ENCODE assay signal across 24 cellular contexts in the genomic region with DNA sequence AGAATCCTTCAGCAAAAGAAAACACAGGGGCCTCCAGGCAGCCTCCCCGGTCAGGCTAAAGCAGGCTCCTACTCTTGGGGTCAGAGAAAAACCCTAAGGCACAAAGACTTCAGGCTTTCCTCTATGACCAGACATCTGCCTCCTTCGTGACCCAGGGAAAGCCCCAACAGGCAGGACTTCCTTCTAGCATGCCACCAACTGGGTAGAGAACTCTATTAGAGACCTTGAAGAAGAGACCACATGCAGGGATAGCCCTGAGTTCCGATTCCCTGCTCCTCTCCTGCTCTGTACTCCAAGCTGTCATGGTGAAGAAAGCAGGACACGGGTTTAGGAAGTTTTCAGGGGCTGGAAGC. TPM values are rescaled to one million over a fixed set of nuclear protein-coding genes. Genes with fewer than 3 reads are reported as not detected.
DNase-seq lines count a peak whose midpoint lies in the region; ATAC-seq, FAIRE-seq and TF ChIP-seq lines count a peak whose summit lies in the region.
"Had no signal": no experiment of that assay in that cellular context is flagged by ENCODE, and none has a peak within 500 bp of the region (broad histone marks: within the 10 kb centered on the region; RNA-seq: fewer than 3 reads in every experiment).

No MANE protein-coding gene starts in this region.

- 61 to 66% methylated on average over 4 of the region's 4 CpGs for WGBS in pancreas, 2 donors

- peak overlapping the region; percentile 37 to 66 for H3K4me3 ChIP-seq in duodenal mucosa (ENCODE audit: low read depth in 1 of 2, low read length in 2 of 2)
- H3K4me3 ChIP-seq in pancreas = peak overlapping the region; percentile 21 to 46 (median 32)
- H3K4me3 ChIP-seq: SJCRH30 had no signal

- ATAC-seq in pancreas = no peak
- ATAC-seq: Panc1 had no signal

- H3K36me3 ChIP-seq in duodenal mucosa (ENCODE audit: control insufficient read depth in 1 of 2, insufficient read depth in 2 of 2, low read length in 2 of 2) (no peaks in the 10 kb centered on the region), pancreas (no peaks in the 10 kb centered on the region)
- H3K36me3 ChIP-seq: SJCRH30 had no signal

- FAIRE-seq in pancreas (lab: Jason Lieb, UNC) = no peak

- no peak overlapping the region for H3K27ac ChIP-seq in duodenal mucosa (ENCODE audit: low read depth, low read length)
- H3K27ac ChIP-seq in pancreas = peak overlapping the region in 3 of 4 donors; percentile 58 to 73 (median 68)
- H3K27ac ChIP-seq: 22Rv1, KMS-11, SJCRH30 had no signal

- peak; percentile 27 for DNase-seq in activated effector memory CD4-positive, alpha-beta T cell treated with anti-CD3 and anti-CD28 coated beads, Interleukin-2, amount 50 U/mL, for 16 hours
- no peak for DNase-seq in activated effector memory CD4-positive, alpha-beta T cell treated with Interleukin-2 at 50 U/mL for 16 hours
- DNase-seq in pancreas = peak in 2 of 6 donors; percentile 5 to 39
- peak; percentile 15 for DNase-seq in ureter (ENCODE audit: low spot score)
- DNase-seq in amygdala (lab: John Stamatoyannopoulos, UW) = no peak
- DNase-seq in NCI-H1436 (lab: John Stamatoyannopoulos, UW) = no peak
- no peak for DNase-seq in GM03348 (ENCODE audit: low spot score)
- DNase-seq: Caco-2; CD4-positive, CD25-positive, alpha-beta regulatory T cell; DMS153; GF-D8; GOT3; NCI-H1417 treated with DMSO at 0.1 percent for 48 hours; NCI-H1930; NCI-H345; NCI-H526; SJCRH30 had no signal

- H3K9me3 ChIP-seq in duodenal mucosa (ENCODE audit: control insufficient read depth in 1 of 2, low read length in 2 of 2) (no peaks in the 10 kb centered on the region), pancreas (no peaks in the 10 kb centered on the region)
- H3K9me3 ChIP-seq: Caco-2, SJCRH30 had no signal

- intact Hi-C loops in pancreas (cut with DNase I) = no loop called here

- peaks cover 20 to 27% of the 10 kb centered on the region in 2 donors for H3K4me1 ChIP-seq in duodenal mucosa (ENCODE audit: control insufficient read depth in 1 of 2, insufficient read depth in 2 of 2, low read length in 2 of 2)
- H3K4me1 ChIP-seq in pancreas = no peaks in the 10 kb centered on the region
- H3K4me1 ChIP-seq: SJCRH30 had no signal

- TF ChIP-seq CTCF in pancreas (IDR thresholded peaks at IDR 0.05) = no peak

- peak overlapping the region in 1 of 2 donors; percentile 33 for H3K9ac ChIP-seq in duodenal mucosa (ENCODE audit: low read depth in 1 of 2, low read length in 2 of 2)
- H3K9ac ChIP-seq: KMS-11 had no signal

- H3K27me3 ChIP-seq in duodenal mucosa (ENCODE audit: control insufficient read depth in 1 of 2, insufficient read depth in 2 of 2, low read length in 2 of 2) (no peaks in the 10 kb centered on the region), pancreas (no peaks in the 10 kb centered on the region)

RNA-seq across cellular contexts. Expression of a gene that starts 1.3 kb away (rescaled TPM):
- 10 to 100 TPM; 36.1 to 67.4 (median 47.5) TPM for total RNA-seq in pancreas
- polyA plus RNA-seq in pancreas = 100 to 1,000 TPM; 239 to 308 TPM
- total RNA-seq in ureter = 27.7 TPM
- total RNA-seq: CD4-positive, CD25-positive, alpha-beta regulatory T cell; M059J; SJCRH30 had no signal
- polyA plus RNA-seq: AG04450 had no signal

RNA-seq across cellular contexts. Expression of a gene that starts 29.4 kb away (rescaled TPM):
- total RNA-seq in pancreas = 10 to 100 TPM; 23.8 to 34.7 (median 27.0) TPM
- polyA plus RNA-seq in pancreas = 100 to 1,000 TPM; 117 to 165 TPM
- total RNA-seq in ureter = 55.9 TPM
- total RNA-seq: M059J had no signal

RNA-seq across cellular contexts. Expression of a gene that starts 49.3 kb away (rescaled TPM):
- total RNA-seq in pancreas = under 1 TPM in 2 of 6 donors, not detected in 4; 0.06 to 0.08 TPM
- not detected for polyA plus RNA-seq in pancreas
- not detected for total RNA-seq in ureter
- total RNA-seq: Caco-2; CD4-positive, CD25-positive, alpha-beta regulatory T cell; HT-29; M059J; SJCRH30 had no signal
- polyA plus RNA-seq: AG04450; CD4-positive, CD25-positive, alpha-beta regulatory T cell had no signal

RNA-seq across cellular contexts. Expression of a gene that starts 55.0 kb away (rescaled TPM):
- total RNA-seq in pancreas (not detected), ureter (not detected)
- not detected for polyA plus RNA-seq in pancreas
- total RNA-seq: Caco-2; CD4-positive, CD25-positive, alpha-beta regulatory T cell; HT-29; M059J; SJCRH30 had no signal
- polyA plus RNA-seq: AG04450; CD4-positive, CD25-positive, alpha-beta regulatory T cell had no signal

Comparison
In these comparisons a context has a peak if more than half of its experiments do, and no peak if none do; other contexts are left out.
1. DNase-seq: peak in activated effector memory CD4-positive, alpha-beta T cell treated with anti-CD3 and anti-CD28 coated beads, Interleukin-2, amount 50 U/mL, for 16 hours (single experiment) and ureter (single experiment); none in activated effector memory CD4-positive, alpha-beta T cell treated with Interleukin-2 at 50 U/mL for 16 hours (single experiment), amygdala (0 of 56), NCI-H1436 (single experiment) and GM03348 (single experiment).